In genomic region chr9:137068539-137069507, GRCh38 we compare ENCODE assay signal across 9 cellular contexts. TPM values are rescaled to one million over a fixed set of nuclear protein-coding genes. Genes with fewer than 3 reads are reported as not detected.
A peak's percentile ranks its signal among the peaks of the same experiment; 100 is the strongest.
DNase-seq lines count a peak whose midpoint lies in the region; ATAC-seq and TF ChIP-seq lines count a peak whose summit lies in the region.
"Had no signal": no experiment of that assay in that cellular context is flagged by ENCODE, and none has a peak within 500 bp of the region (broad histone marks: within the 10 kb centered on the region; RNA-seq: fewer than 3 reads in every experiment).

No MANE protein-coding gene starts in this region.

- no peak for TF ChIP-seq CTCF in VCaP (conservative IDR thresholded peaks at IDR 0.05)
- TF ChIP-seq CTCF in type B pancreatic cell (conservative IDR thresholded peaks at IDR 0.05) = no peak

- H3K27me3 ChIP-seq in right cardiac atrium (ENCODE audit: control insufficient read depth, insufficient read depth) = no peaks in the 10 kb centered on the region

- no peaks in the 10 kb centered on the region for H3K36me3 Mint-ChIP-seq in type B pancreatic cell

- intact Hi-C loops in Right ventricle myocardium superior (cut with DNase I) (no loop called here), cardiac septum (cut with DNase I) (loop anchor here (2.0 to 10.0 kb wide), 2 partner anchors 22 to 284 kb away; partner anchors contain the start of gene NPDC1), right cardiac atrium (cut with DNase I) (loop anchor here in 1 of 4 donors (10.0 kb wide), 1 partner anchor 284 kb away; no protein-coding TSS in a partner anchor)

- no peak for ATAC-seq in Right ventricle myocardium superior (ENCODE audit: poor library complexity)
- no peak for ATAC-seq in right cardiac atrium
- ATAC-seq in HG03097 (IDR thresholded peaks at IDR 0.05; ENCODE audit: low FRiP score, unreplicated experiment) = no peak
- no peak for ATAC-seq in GM21390 (IDR thresholded peaks at IDR 0.05; ENCODE audit: unreplicated experiment)

- no peaks in the 10 kb centered on the region for H3K9me3 ChIP-seq in right cardiac atrium (ENCODE audit: control insufficient read depth, low read length)

- H3K27ac ChIP-seq in VCaP (peak overlapping the region; percentile 96), right cardiac atrium (ENCODE audit: low read length) (no peak overlapping the region)

- peaks cover 6% of the 10 kb centered on the region for H3K27me3 Mint-ChIP-seq in type B pancreatic cell

- H3K4me3 ChIP-seq in right cardiac atrium (ENCODE audit: low read length) = no peak overlapping the region

- peak overlapping the region; percentile 83 for H3K4me3 Mint-ChIP-seq in type B pancreatic cell

- H3K9me3 Mint-ChIP-seq in type B pancreatic cell = no peaks in the 10 kb centered on the region

- 90% methylated on average over 17 of the region's 17 CpGs for WGBS in right cardiac atrium

- DNase-seq in Right ventricle myocardium superior (peak; percentile 40), cardiac septum (ENCODE audit: low spot score) (no peak), right cardiac atrium (peak in 2 of 3 donors; percentile 29 to 55), type B pancreatic cell (ENCODE audit: extremely low spot score, unreplicated experiment) (no peak)
- no peak for DNase-seq in activated effector memory CD4-positive, alpha-beta T cell treated with anti-CD3 and anti-CD28 coated beads, Interleukin-2, amount 50 U/mL, for 16 hours
- DNase-seq: stimulated activated CD4-positive, alpha-beta T cell treated with anti-CD3 and anti-CD28 coated beads, Interleukin-12 subunit alpha, Interleukin-12 subunit beta, amount 100 ng/mL, for 4 hours had no signal

- no peak overlapping the region for H3K27ac Mint-ChIP-seq in type B pancreatic cell

- H3K4me1 Mint-ChIP-seq in type B pancreatic cell (ENCODE audit: unreplicated experiment) = peaks cover 12% of the 10 kb centered on the region

- H3K4me1 ChIP-seq in right cardiac atrium (ENCODE audit: control insufficient read depth, insufficient read depth, low read length) = no peaks in the 10 kb centered on the region

RNA-seq across cellular contexts. Expression of gene SAPCD2, which starts 1.5 kb away (rescaled TPM):
- total RNA-seq in Right ventricle myocardium superior (0.22 TPM), cardiac septum (0.11 TPM), right cardiac atrium (under 1 TPM; 0.08 to 0.63 (median 0.28) TPM), type B pancreatic cell (ENCODE audit: low replicate concordance) (19.1 and 21.9 TPM in 2 replicates)
- 0.18 TPM for polyA plus RNA-seq in right cardiac atrium

RNA-seq across cellular contexts. Expression of gene UAP1L1, which starts 8.5 kb away (rescaled TPM):
- total RNA-seq in Right ventricle myocardium superior (11.3 TPM), cardiac septum (6.5 TPM), right cardiac atrium (10 to 100 TPM in 3 of 4 donors, 1 to 10 TPM in 1; 9.8 to 14.0 (median 12.4) TPM), type B pancreatic cell (ENCODE audit: low replicate concordance) (3.4 and 5.4 TPM in 2 replicates)
- 10.1 TPM for polyA plus RNA-seq in right cardiac atrium

RNA-seq across cellular contexts. Expression of gene ENTPD2, which starts 15.0 kb away (rescaled TPM):
- total RNA-seq in Right ventricle myocardium superior = 1.9 TPM
- total RNA-seq in cardiac septum = 0.92 TPM
- total RNA-seq in right cardiac atrium = 1 to 10 TPM in 3 of 4 donors, under 1 TPM in 1; 0.92 to 2.9 (median 1.4) TPM
- 2.1 TPM for polyA plus RNA-seq in right cardiac atrium
- total RNA-seq in type B pancreatic cell (ENCODE audit: low replicate concordance) = 3.3 and 6.4 TPM in 2 replicates

RNA-seq across cellular contexts. Expression of gene MAN1B1, which starts 18.0 kb away (rescaled TPM):
- 20.3 TPM for total RNA-seq in Right ventricle myocardium superior
- total RNA-seq in cardiac septum = 27.2 TPM
- total RNA-seq in right cardiac atrium = 10 to 100 TPM; 23.9 to 31.3 (median 28.1) TPM
- 24.8 TPM for polyA plus RNA-seq in right cardiac atrium
- 50.3 and 58.9 TPM in 2 replicates for total RNA-seq in type B pancreatic cell (ENCODE audit: low replicate concordance)

RNA-seq across cellular contexts. Expression of gene NPDC1, which starts 22.8 kb away (rescaled TPM):
- 59.1 TPM for total RNA-seq in Right ventricle myocardium superior
- total RNA-seq in cardiac septum = 96.4 TPM
- total RNA-seq in right cardiac atrium = 10 to 100 TPM; 68.3 to 81.0 (median 71.4) TPM
- polyA plus RNA-seq in right cardiac atrium = 69.7 TPM
- 68.0 and 70.3 TPM in 2 replicates for total RNA-seq in type B pancreatic cell (ENCODE audit: low replicate concordance)

Comparison
In these comparisons a context has a peak if more than half of its experiments do, and no peak if none do; other contexts are left out.
1. DNase-seq: peak in Right ventricle myocardium superior (single experiment) and right cardiac atrium (2 of 3); none in cardiac septum (single experiment), type B pancreatic cell (single experiment) and activated effector memory CD4-positive, alpha-beta T cell treated with anti-CD3 and anti-CD28 coated beads, Interleukin-2, amount 50 U/mL, for 16 hours (single experiment).
2. RNA of gene SAPCD2, which starts 1.5 kb away (total RNA-seq): 19.1 to 21.9 TPM in type B pancreatic cell; 0.08 to 0.63 TPM in right cardiac atrium, 0.22 TPM in Right ventricle myocardium superior (single experiment) and 0.11 TPM in cardiac septum (single experiment); every median in the first group is over 10 times any median in the second.